Comparison of ENCODE assay signal across 8 cellular contexts in the genomic region with DNA sequence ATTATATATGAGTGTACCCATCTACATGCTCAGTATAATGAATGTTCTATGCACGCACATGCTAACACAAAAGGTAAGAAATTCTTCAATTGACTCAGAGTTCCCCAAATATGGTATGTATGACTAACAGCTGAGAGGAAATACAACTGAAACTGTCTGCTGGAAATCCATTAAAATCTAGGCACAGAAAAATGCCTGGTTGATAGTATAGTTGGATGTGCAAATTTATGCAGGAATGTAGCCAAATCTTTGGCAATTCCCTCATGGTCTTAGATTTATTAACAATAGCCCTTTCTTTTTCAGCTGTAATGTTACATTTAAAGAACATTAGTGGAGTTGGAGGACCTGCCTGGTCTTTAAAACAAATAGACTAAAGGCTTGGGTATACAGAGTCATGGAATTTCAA. TPM values are rescaled to one million over a fixed set of nuclear protein-coding genes. Genes with fewer than 3 reads are reported as not detected.
A peak's percentile ranks its signal among the peaks of the same experiment; 100 is the strongest.
DNase-seq lines count a peak whose midpoint lies in the region; ATAC-seq, FAIRE-seq and TF ChIP-seq lines count a peak whose summit lies in the region.

No MANE protein-coding gene starts in this region.

- H3K4me2 ChIP-seq in keratinocyte (ENCODE audit: control insufficient read depth, extremely low read depth, insufficient read depth, low read depth, low read length): peak overlapping the region; percentile 9

- no peaks in the 10 kb centered on the region for H3K9me3 ChIP-seq in right cardiac atrium (ENCODE audit: control insufficient read depth, low read length)
- no peaks in the 10 kb centered on the region for H3K9me3 ChIP-seq in keratinocyte (ENCODE audit: control insufficient read depth, low read depth, low read length)

- dilution Hi-C loops in keratinocyte (cut with MboI; ENCODE audit: extremely low pct_ligation_motif_present, low sequenced_read_pairs): no loop called here

- H3K4me3 ChIP-seq in right cardiac atrium (ENCODE audit: low read length) (peak overlapping the region; percentile 6), keratinocyte (ENCODE audit: control insufficient read depth in 2 of 3, extremely low read depth in 1 of 3, insufficient read depth in 2 of 3, low read depth in 1 of 3, low read length in 3 of 3) (no peak overlapping the region)

- no peak overlapping the region for H3K9ac ChIP-seq in keratinocyte (ENCODE audit: control insufficient read depth, extremely low read depth, insufficient read depth, low read length)

- intact Hi-C loops in right cardiac atrium (cut with DNase I) (loop anchor here in 2 of 4 donors (10.0 kb wide), 2 partner anchors 51 to 81 kb away; no protein-coding TSS in a partner anchor), left ventricle myocardium superior (cut with micrococcal nuclease) (loop anchor here (5.0 kb wide), 1 partner anchor 209 kb away; no protein-coding TSS in a partner anchor)

- peaks cover 28% of the 10 kb centered on the region for H3K79me2 ChIP-seq in keratinocyte (ENCODE audit: control insufficient read depth, insufficient read depth, low read length)

- peak; percentile 86 for FAIRE-seq in keratinocyte (lab: Jason Lieb, UNC)

- H3K36me3 ChIP-seq in keratinocyte (ENCODE audit: control insufficient read depth in 2 of 2, extremely low read depth in 1 of 2, insufficient read depth in 2 of 2, low read length in 2 of 2): no peaks in the 10 kb centered on the region

- H3K4me1 ChIP-seq in right cardiac atrium (ENCODE audit: control insufficient read depth, insufficient read depth, low read length) (no peaks in the 10 kb centered on the region), keratinocyte (ENCODE audit: control insufficient read depth, extremely low read depth, insufficient read depth, low read length) (peaks cover 20% of the 10 kb centered on the region)

- H3K27me3 ChIP-seq in right cardiac atrium (ENCODE audit: control insufficient read depth, insufficient read depth) (no peaks in the 10 kb centered on the region), keratinocyte (ENCODE audit: control insufficient read depth, extremely low read depth, insufficient read depth, low read length) (no peaks in the 10 kb centered on the region)

- no peaks in the 10 kb centered on the region for H3K9me1 ChIP-seq in keratinocyte (ENCODE audit: control insufficient read depth, extremely low read depth, insufficient read depth, low read length)

- DNase-seq in right cardiac atrium: no peak
- no peak for DNase-seq in left ventricle myocardium superior
- peak; percentile 68 for DNase-seq in RKO (ENCODE audit: low spot score)
- no peak for DNase-seq in keratinocyte (ENCODE audit: low read depth, low spot score)
- no peak for DNase-seq in NCI-H510A treated with DMSO at 0.1 percent for 48 hours (lab: John Stamatoyannopoulos, UW)
- no peak for DNase-seq in activated CD4-positive, alpha-beta T cell treated with anti-CD3 and anti-CD28 coated beads for 4 hours
- no peak for DNase-seq in NCI-H1694 treated with DMSO at 0.1 percent for 48 hours (lab: John Stamatoyannopoulos, UW)

- no peak overlapping the region for H3K27ac ChIP-seq in right cardiac atrium (ENCODE audit: low read length)
- no peak overlapping the region for H3K27ac ChIP-seq in keratinocyte (ENCODE audit: control insufficient read depth, insufficient read depth, low read length)

- no peaks in the 10 kb centered on the region for H4K20me1 ChIP-seq in keratinocyte (ENCODE audit: control insufficient read depth, extremely low read depth, insufficient read depth, low read length)

- ATAC-seq in right cardiac atrium: no peak
- no peak for ATAC-seq in left ventricle myocardium superior
- peak; percentile 93 for ATAC-seq in HG02884 (IDR thresholded peaks at IDR 0.05; ENCODE audit: unreplicated experiment)

- 76% methylated on average over 1 of the region's 1 CpG for WGBS in right cardiac atrium

- no peak overlapping the region for H2AFZ ChIP-seq in keratinocyte (ENCODE audit: control insufficient read depth, low read length)

- no peak for TF ChIP-seq CTCF in keratinocyte (optimal IDR thresholded peaks at IDR 0.05 in 1 of 3, IDR thresholded peaks at IDR 0.05 in 1 of 3, conservative IDR thresholded peaks at IDR 0.05 in 1 of 3; ENCODE audit: extremely low read depth in 1 of 3, insufficient read depth in 2 of 3, low read length in 3 of 3)

RNA-seq across cellular contexts. Expression of a gene that starts 5.5 kb away (rescaled TPM):
- total RNA-seq in right cardiac atrium (100 to 1,000 TPM; 150 to 177 (median 152) TPM), left ventricle myocardium superior (232 TPM)
- polyA plus RNA-seq in right cardiac atrium (77.2 TPM), keratinocyte (13.2 to 18.8 TPM (median 16.7 TPM) in 3 replicates)
- 64.7 TPM for polyA plus RNA-seq in keratinocyte (2011; ENCODE audit: low read depth)
- 8.1 and 18.3 TPM in 2 replicates for polyA plus RNA-seq in keratinocyte (2011; cell fraction: cytosol; rRNA removed)
- 12.2 and 16.2 TPM in 2 replicates for polyA plus RNA-seq in keratinocyte (2011; cell fraction: nucleus; rRNA removed)
- 12.1 and 30.6 TPM in 2 replicates for polyA plus RNA-seq in keratinocyte (2012; ENCODE audit: low replicate concordance)
- 6.4 to 40.9 TPM (median 28.5 TPM) in 3 replicates for polyA minus RNA-seq in keratinocyte
- 24.6 TPM for polyA minus RNA-seq in keratinocyte (2011; cell fraction: cytosol; rRNA and poly(A)+ RNA removed)
- 24.5 and 38.5 TPM in 2 replicates for polyA minus RNA-seq in keratinocyte (2011; cell fraction: nucleus; rRNA and poly(A)+ RNA removed)
